ENCODE assay signal across 15 cellular contexts in genomic region chr1:41319803-41320711, GRCh38. TPM values are rescaled to one million over a fixed set of nuclear protein-coding genes. Genes with fewer than 3 reads are reported as not detected.
A peak's percentile ranks its signal among the peaks of the same experiment; 100 is the strongest.
DNase-seq lines count a peak whose midpoint lies in the region; TF ChIP-seq lines count a peak whose summit lies in the region.
"Had no signal": no experiment of that assay in that cellular context is flagged by ENCODE, and none has a peak within 500 bp of the region (broad histone marks: within the 10 kb centered on the region; RNA-seq: fewer than 3 reads in every experiment).

No MANE protein-coding gene starts in this region.

- peaks cover 14% of the 10 kb centered on the region for H3K4me1 ChIP-seq in cardiac muscle cell (ENCODE audit: low read depth)
- H3K4me1 ChIP-seq: upper lobe of right lung had no signal

- CTCF ChIA-PET in RWPE1 (lab: Yijun Ruan, JAX) = interaction anchor here (0.7 kb wide), 1 partner anchor 16 kb away, joined by 7 read pairs; no protein-coding TSS in a partner anchor

- no peaks in the 10 kb centered on the region for H3K36me3 ChIP-seq in cardiac muscle cell
- H3K36me3 ChIP-seq: upper lobe of right lung had no signal

- POLR2A ChIA-PET in RWPE1 (lab: Yijun Ruan, JAX; ENCODE audit: low non-redundant PET) = no interaction called here

- H3K4me3 ChIP-seq in cardiac muscle cell = no peak overlapping the region
- H3K4me3 ChIP-seq: upper lobe of right lung had no signal

- intact Hi-C loops in posterior vena cava (cut with DNase I) = no loop called here

- DNase-seq in GDM1 (lab: John Stamatoyannopoulos, UW) (peak; percentile 39), RPMI8226 (peak; percentile 46), cardiac muscle cell (ENCODE audit: low read depth in 1 of 2, low spot score in 1 of 2) (no peak), posterior vena cava (ENCODE audit: low spot score) (peak; percentile 79), RWPE1 (ENCODE audit: low spot score) (no peak), ACHN (no peak), islet precursor cell (no peak)
- DNase-seq in activated effector memory CD4-positive, alpha-beta T cell treated with anti-CD3 and anti-CD28 coated beads, Interleukin-2, amount 50 U/mL, for 16 hours = no peak
- DNase-seq: activated CD4-positive, alpha-beta T cell treated with anti-CD3 and anti-CD28 coated beads, Interleukin-2, amount 50 U/mL, for 48 hours; activated naive CD4-positive, alpha-beta T cell treated with anti-CD3 and anti-CD28 coated beads, Interleukin-2, amount 10 ng/mL, durations not matched to agents 7 days and 5 days; left colon; NCI-H1092 treated with DMSO at 0.1 percent for 48 hours; NCI-H510A; T1000; upper lobe of right lung had no signal

- H3K9me3 ChIP-seq in cardiac muscle cell (ENCODE audit: low read depth) = no peaks in the 10 kb centered on the region
- H3K9me3 ChIP-seq: upper lobe of right lung had no signal

- no peaks in the 10 kb centered on the region for H3K27me3 ChIP-seq in cardiac muscle cell
- H3K27me3 ChIP-seq: upper lobe of right lung had no signal

- H3K27ac ChIP-seq in cardiac muscle cell (peak overlapping the region; percentile 46), RWPE1 (no peak overlapping the region)
- H3K27ac ChIP-seq: upper lobe of right lung had no signal

- no peak for TF ChIP-seq CTCF in cardiac muscle cell (IDR thresholded peaks at IDR 0.05; ENCODE audit: low read depth, low read length)
- TF ChIP-seq CTCF in RWPE1 (conservative IDR thresholded peaks at IDR 0.05; ENCODE audit: low read depth) = no peak

- in situ Hi-C loops in ACHN (cut with HindIII; ENCODE audit: low pct_ligation_motif_present, low pct_unique_long_range_greater_than_20kb, low sequenced_read_pairs) = no loop called here

RNA-seq across cellular contexts. Expression of gene FOXO6, which starts 41.2 kb away (rescaled TPM):
- 9.9 and 18.2 TPM in 2 replicates for total RNA-seq in cardiac muscle cell
- polyA plus RNA-seq in cardiac muscle cell = 10.7 and 18.6 TPM in 2 replicates
- total RNA-seq in posterior vena cava = under 1 TPM; 0.62 to 0.83 TPM

Comparison
In these comparisons a context has a peak if more than half of its experiments do, and no peak if none do; other contexts are left out.
1. DNase-seq: peak in GDM1 (single experiment), RPMI8226 (single experiment) and posterior vena cava (single experiment); none in cardiac muscle cell (0 of 2), RWPE1 (single experiment), activated effector memory CD4-positive, alpha-beta T cell treated with anti-CD3 and anti-CD28 coated beads, Interleukin-2, amount 50 U/mL, for 16 hours (single experiment), ACHN (single experiment) and islet precursor cell (single experiment).